In genomic region chr3:160566499-160566898, GRCh38 we compare ENCODE assay signal across 8 cellular contexts. TPM values are rescaled to one million over a fixed set of nuclear protein-coding genes. Genes with fewer than 3 reads are reported as not detected.
DNase-seq lines count a peak whose midpoint lies in the region; ATAC-seq, FAIRE-seq and TF ChIP-seq lines count a peak whose summit lies in the region.

No MANE protein-coding gene starts in this region.

- H3K9me3 ChIP-seq in AG04450 (ENCODE audit: control insufficient read depth, insufficient read depth, low read length), result no peaks in the 10 kb centered on the region

- DNase-seq in AG04450 (ENCODE audit: low read depth, low spot score) (no peak), HuH-7.5 (ENCODE audit: low spot score) (peak; percentile 19), bronchial epithelial cell (ENCODE audit: low read depth) (no peak), naive B cell (no peak), NCI-H526 treated with DMSO at 0.1 percent for 48 hours (lab: John Stamatoyannopoulos, UW) (no peak)

- POLR2A ChIA-PET in AG04450 (lab: Yijun Ruan, JAX), result interaction anchor here (0.6 to 1.9 kb wide), 4 partner anchors 23 to 117 kb away, joined by 3 to 7 read pairs (median 6); partner anchors contain the start of gene TRIM59

- FAIRE-seq in bronchial epithelial cell (lab: Jason Lieb, UNC), result no peak

- peaks cover 3% of the 10 kb centered on the region for H3K36me3 ChIP-seq in bronchial epithelial cell (ENCODE audit: control insufficient read depth, insufficient read depth, low read length)

- CTCF ChIA-PET in AG04450 (lab: Charles Lee), result no interaction called here

- ATAC-seq in naive B cell (ENCODE audit: low read depth in 2 of 2), result no peak
- no peak for ATAC-seq in HG02884 (IDR thresholded peaks at IDR 0.05; ENCODE audit: unreplicated experiment)
- ATAC-seq in GM18909 (IDR thresholded peaks at IDR 0.05; ENCODE audit: poor library complexity, unreplicated experiment), result no peak
- no peak for ATAC-seq in GM18858 (IDR thresholded peaks at IDR 0.05; ENCODE audit: unreplicated experiment)

- no peaks in the 10 kb centered on the region for H3K27me3 Mint-ChIP-seq in naive B cell

- peak overlapping the region in 3 of 6 donors; percentile 58 to 98 (median 97) for H3K27ac Mint-ChIP-seq in naive B cell

- H3K9me3 Mint-ChIP-seq in naive B cell, result peaks cover 0 to 1% (median 0%) of the 10 kb centered on the region in 7 donors

- H3K4me3 Mint-ChIP-seq in naive B cell, result peak overlapping the region; percentile 82 to 99 (median 98)

- peak overlapping the region; percentile 99 for H3K27ac ChIP-seq in AG04450 (ENCODE audit: low read depth, low read length)

- H3K27me3 ChIP-seq in AG04450 (ENCODE audit: control insufficient read depth, insufficient read depth, low read length) (no peaks in the 10 kb centered on the region), bronchial epithelial cell (ENCODE audit: control insufficient read depth, insufficient read depth, low read length) (no peaks in the 10 kb centered on the region)

- H3K36me3 Mint-ChIP-seq in naive B cell, result peaks cover 7 to 10% of the 10 kb centered on the region in 2 donors

- peaks cover 36 to 45% (median 43%) of the 10 kb centered on the region in 3 donors for H3K4me1 Mint-ChIP-seq in naive B cell

- peak overlapping the region; percentile 78 for H3K4me3 ChIP-seq in AG04450 (ENCODE audit: low read depth, low read length)
- peak overlapping the region; percentile 89 for H3K4me3 ChIP-seq in bronchial epithelial cell (ENCODE audit: low read depth, low read length)

- no peak for TF ChIP-seq CTCF in AG04450 (IDR thresholded peaks at IDR 0.05; ENCODE audit: low read depth, low read length)
- TF ChIP-seq CTCF in bronchial epithelial cell (IDR thresholded peaks at IDR 0.05; ENCODE audit: insufficient read depth, low read length, severe bottlenecking), result no peak

RNA-seq across cellular contexts. Expression of gene KPNA4, which starts 1.1 kb away (rescaled TPM):
- polyA plus RNA-seq in AG04450 (2011; rRNA removed) (22.6 and 28.4 TPM in 2 replicates), naive B cell (ENCODE audit: low read depth in 6 of 6) (10 to 100 TPM in 4 of 6 donors, 1 to 10 TPM in 2; 6.2 to 11.1 (median 10.1) TPM)
- polyA minus RNA-seq in AG04450 (2011; rRNA and poly(A)+ RNA removed), result 33.4 and 68.8 TPM in 2 replicates
- 39.5 and 51.7 TPM in 2 replicates for total RNA-seq in bronchial epithelial cell
